In the genomic region with DNA sequence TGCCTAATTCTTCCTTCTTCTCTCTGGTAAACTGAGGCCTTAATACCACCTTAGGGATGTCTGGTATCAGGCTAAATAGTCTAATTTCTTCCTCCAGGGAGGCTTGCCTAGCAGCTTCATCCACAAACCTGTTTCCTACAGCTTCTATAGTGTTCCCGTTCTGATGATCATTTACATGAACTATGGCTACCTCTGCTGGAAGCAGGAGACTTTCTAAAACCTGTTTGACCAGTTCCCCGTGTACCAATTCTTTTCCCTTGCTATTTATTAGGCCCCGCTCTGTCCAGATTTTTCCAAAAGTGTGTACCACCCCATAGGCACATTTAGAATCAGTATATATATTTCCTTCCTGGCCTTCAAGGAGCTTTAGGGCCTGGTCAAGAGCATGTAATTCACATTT, we compare ENCODE assay signal across 26 cellular contexts. TPM values are rescaled to one million over a fixed set of nuclear protein-coding genes. Genes with fewer than 3 reads are reported as not detected.
DNase-seq lines count a peak whose midpoint lies in the region; ATAC-seq and TF ChIP-seq lines count a peak whose summit lies in the region.
"Had no signal": no experiment of that assay in that cellular context is flagged by ENCODE, and none has a peak within 500 bp of the region (broad histone marks: within the 10 kb centered on the region; RNA-seq: fewer than 3 reads in every experiment).

No MANE protein-coding gene starts in this region.

- no peaks in the 10 kb centered on the region for H3F3A ChIP-seq in GM23338 (replicated peaks; ENCODE audit: low read depth)

- H4K20me1 ChIP-seq in GM23338 (replicated peaks; ENCODE audit: insufficient read depth): no peaks in the 10 kb centered on the region

- peak overlapping the region; percentile 35 for H3K4me3 Mint-ChIP-seq in Calu3 (ENCODE audit: low read depth, unreplicated experiment)
- no peak overlapping the region for H3K4me3 Mint-ChIP-seq in GM23338
- no peak overlapping the region for H3K4me3 Mint-ChIP-seq in memory B cell
- H3K4me3 Mint-ChIP-seq: activated CD4-positive, alpha-beta memory T cell treated with anti-CD3 and anti-CD28 coated beads, Interleukin-2, amount 10 ng/mL, durations not matched to agents 7 days and 5 days; activated naive CD8-positive, alpha-beta T cell treated with anti-CD3 and anti-CD28 coated beads for 36 hours; CD8-positive, alpha-beta T cell; central memory CD8-positive, alpha-beta T cell; stimulated activated naive CD8-positive, alpha-beta T cell treated with anti-CD3 and anti-CD28 coated beads, Interleukin-15, Interleukin-2, amounts not matched to agents 100 ng/mL and 50 ng/mL, for 24 hours had no signal

- H3K27me3 Mint-ChIP-seq in Calu3 (ENCODE audit: unreplicated experiment) (no peaks in the 10 kb centered on the region), GM23338 (ENCODE audit: insufficient read depth, low read depth, poor library complexity) (no peaks in the 10 kb centered on the region), memory B cell (no peaks in the 10 kb centered on the region)
- H3K27me3 Mint-ChIP-seq: activated CD4-positive, alpha-beta memory T cell treated with anti-CD3 and anti-CD28 coated beads, Interleukin-2, amount 10 ng/mL, durations not matched to agents 7 days and 5 days; activated naive CD8-positive, alpha-beta T cell treated with anti-CD3 and anti-CD28 coated beads for 36 hours; central memory CD8-positive, alpha-beta T cell; stimulated activated naive CD8-positive, alpha-beta T cell treated with anti-CD3 and anti-CD28 coated beads, Interleukin-15, Interleukin-2, amounts not matched to agents 100 ng/mL and 50 ng/mL, for 24 hours had no signal

- BruUV-seq in Calu3 (replicated peaks; lab: Mats Ljungman, UMichigan): no TSS peak

- 0 out of 2 replicates have a peak, but pooled peaks cover 2% of the 10 kb centered on the region for H3K4me1 ChIP-seq in GM23338 (ENCODE audit: insufficient read depth)

- H3K9me2 ChIP-seq in GM23338 (ENCODE audit: insufficient read depth): 0 out of 2 replicates have a peak, but pooled peaks cover 4% of the 10 kb centered on the region

- peak; percentile 43 for DNase-seq in Calu3
- DNase-seq in GM23338 (ENCODE audit: low spot score): peak; percentile 8
- peak; percentile 9 for DNase-seq in NCI-H748 treated with DMSO at 0.1 percent for 48 hours (lab: John Stamatoyannopoulos, UW)
- no peak for DNase-seq in memory B cell (ENCODE audit: low spot score in 2 of 2)
- no peak for DNase-seq in NOMO-1 treated with dmso at 0.1 percent for 144 hours (lab: John Stamatoyannopoulos, UW; ENCODE audit: unreplicated experiment)
- no peak for DNase-seq in NCI-H226
- DNase-seq: activated CD4-positive, alpha-beta memory T cell treated with anti-CD3 and anti-CD28 coated beads, Interleukin-2, amount 10 ng/mL, durations not matched to agents 7 days and 5 days; activated effector memory CD4-positive, alpha-beta T cell treated with Interleukin-2 at 50 U/mL for 16 hours; activated naive CD8-positive, alpha-beta T cell treated with anti-CD3 and anti-CD28 coated beads for 36 hours; CD8-positive, alpha-beta T cell; DND-41; dorsolateral prefrontal cortex; glutamatergic neuron; GM23248; KBM-7; kidney; NCI-H187 treated with DMSO at 0.1 percent for 48 hours; posterior cingulate gyrus; sigmoid colon; stimulated activated CD4-positive, alpha-beta T cell treated with anti-CD3 and anti-CD28 coated beads, Interleukin-15, amount 100 ng/mL, for 24 hours had no signal

- peak overlapping the region; percentile 43 for H3K27ac Mint-ChIP-seq in Calu3 (ENCODE audit: unreplicated experiment)
- no peak overlapping the region for H3K27ac Mint-ChIP-seq in GM23338
- H3K27ac Mint-ChIP-seq in memory B cell: peak overlapping the region; percentile 4
- H3K27ac Mint-ChIP-seq: activated CD4-positive, alpha-beta memory T cell treated with anti-CD3 and anti-CD28 coated beads, Interleukin-2, amount 10 ng/mL, durations not matched to agents 7 days and 5 days; activated naive CD8-positive, alpha-beta T cell treated with anti-CD3 and anti-CD28 coated beads for 36 hours; CD8-positive, alpha-beta T cell; stimulated activated naive CD8-positive, alpha-beta T cell treated with anti-CD3 and anti-CD28 coated beads, Interleukin-15, Interleukin-2, amounts not matched to agents 100 ng/mL and 50 ng/mL, for 24 hours had no signal

- CTCF ChIA-PET in Calu3 (lab: Charles Lee): interaction anchor here (1.2 to 2.1 kb wide), 2 partner anchors 193 to 296 kb away, joined by 3 to 15 read pairs; no protein-coding TSS in a partner anchor

- H3K36me3 ChIP-seq in GM23338 (ENCODE audit: insufficient read depth): no peaks in the 10 kb centered on the region
- H3K36me3 ChIP-seq: ascending aorta, sigmoid colon had no signal

- no peak for TF ChIP-seq CTCF in Calu3 (IDR thresholded peaks at IDR 0.05; ENCODE audit: unreplicated experiment)
- peak in 1 of 2 experiments; percentile 15; a peak in 1 of 4 replicates for TF ChIP-seq CTCF in GM23338 (conservative IDR thresholded peaks at IDR 0.05; ENCODE audit: low read depth in 2 of 2)

- H3K27ac ChIP-seq in GM23338 (ENCODE audit: low read depth): no peak overlapping the region
- H3K27ac ChIP-seq: ascending aorta, dorsolateral prefrontal cortex, GM23248, RWPE1, sigmoid colon had no signal

- intact Hi-C loops in Calu3 (cut with micrococcal nuclease; ENCODE audit: unreplicated experiment): loop anchor here (2.0 kb wide), 2 partner anchors 94 to 194 kb away; no protein-coding TSS in a partner anchor

- no peak overlapping the region for H3K4me3 ChIP-seq in GM23338
- H3K4me3 ChIP-seq: ascending aorta, dorsolateral prefrontal cortex, GM23248, lung, sigmoid colon had no signal

- H3K4me1 Mint-ChIP-seq in Calu3 (ENCODE audit: low read depth, unreplicated experiment) (peaks cover 17% of the 10 kb centered on the region), GM23338 (peaks cover 6% of the 10 kb centered on the region), memory B cell (peaks cover 5% of the 10 kb centered on the region)

- peaks cover 7% of the 10 kb centered on the region; the same call in 1 of the 2 replicates for H3K79me2 ChIP-seq in GM23338 (replicated peaks; ENCODE audit: insufficient read depth)

- peaks cover 12% of the 10 kb centered on the region for H3K36me3 Mint-ChIP-seq in Calu3 (ENCODE audit: insufficient read depth, unreplicated experiment)
- peaks cover 29% of the 10 kb centered on the region for H3K36me3 Mint-ChIP-seq in GM23338 (ENCODE audit: low read depth)
- H3K36me3 Mint-ChIP-seq in memory B cell: peaks cover 20% of the 10 kb centered on the region

- H3K4me2 ChIP-seq in GM23338: no peak overlapping the region

- H3K27me3 ChIP-seq in GM23338 (ENCODE audit: insufficient read depth): no peaks in the 10 kb centered on the region
- H3K27me3 ChIP-seq: ascending aorta, dorsolateral prefrontal cortex, sigmoid colon had no signal

- H3K9me3 Mint-ChIP-seq in Calu3 (ENCODE audit: low read depth, unreplicated experiment) (peaks cover 2% of the 10 kb centered on the region), GM23338 (peaks cover 36% of the 10 kb centered on the region), memory B cell (peaks cover 9% of the 10 kb centered on the region)

- no peak overlapping the region for H2AFZ ChIP-seq in GM23338
- H2AFZ ChIP-seq: GM23248 had no signal

- ATAC-seq in GM23338: no peak
- ATAC-seq in memory B cell (ENCODE audit: low read depth): no peak
- ATAC-seq in GM19035 (IDR thresholded peaks at IDR 0.05; ENCODE audit: unreplicated experiment): no peak
- ATAC-seq: CD8-positive, alpha-beta T cell had no signal

TF ChIP-seq in GM23338, 12 proteins besides CTCF, POLR2A, EP300 and RAD21 (continues in another document):
- TF ChIP-seq, protein P1, sequence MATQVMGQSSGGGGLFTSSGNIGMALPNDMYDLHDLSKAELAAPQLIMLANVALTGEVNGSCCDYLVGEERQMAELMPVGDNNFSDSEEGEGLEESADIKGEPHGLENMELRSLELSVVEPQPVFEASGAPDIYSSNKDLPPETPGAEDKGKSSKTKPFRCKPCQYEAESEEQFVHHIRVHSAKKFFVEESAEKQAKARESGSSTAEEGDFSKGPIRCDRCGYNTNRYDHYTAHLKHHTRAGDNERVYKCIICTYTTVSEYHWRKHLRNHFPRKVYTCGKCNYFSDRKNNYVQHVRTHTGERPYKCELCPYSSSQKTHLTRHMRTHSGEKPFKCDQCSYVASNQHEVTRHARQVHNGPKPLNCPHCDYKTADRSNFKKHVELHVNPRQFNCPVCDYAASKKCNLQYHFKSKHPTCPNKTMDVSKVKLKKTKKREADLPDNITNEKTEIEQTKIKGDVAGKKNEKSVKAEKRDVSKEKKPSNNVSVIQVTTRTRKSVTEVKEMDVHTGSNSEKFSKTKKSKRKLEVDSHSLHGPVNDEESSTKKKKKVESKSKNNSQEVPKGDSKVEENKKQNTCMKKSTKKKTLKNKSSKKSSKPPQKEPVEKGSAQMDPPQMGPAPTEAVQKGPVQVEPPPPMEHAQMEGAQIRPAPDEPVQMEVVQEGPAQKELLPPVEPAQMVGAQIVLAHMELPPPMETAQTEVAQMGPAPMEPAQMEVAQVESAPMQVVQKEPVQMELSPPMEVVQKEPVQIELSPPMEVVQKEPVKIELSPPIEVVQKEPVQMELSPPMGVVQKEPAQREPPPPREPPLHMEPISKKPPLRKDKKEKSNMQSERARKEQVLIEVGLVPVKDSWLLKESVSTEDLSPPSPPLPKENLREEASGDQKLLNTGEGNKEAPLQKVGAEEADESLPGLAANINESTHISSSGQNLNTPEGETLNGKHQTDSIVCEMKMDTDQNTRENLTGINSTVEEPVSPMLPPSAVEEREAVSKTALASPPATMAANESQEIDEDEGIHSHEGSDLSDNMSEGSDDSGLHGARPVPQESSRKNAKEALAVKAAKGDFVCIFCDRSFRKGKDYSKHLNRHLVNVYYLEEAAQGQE (IDR thresholded peaks at IDR 0.05; ENCODE audit: unreplicated experiment): no peak
- TF ChIP-seq EZH2phosphoT487 (IDR thresholded peaks at IDR 0.05; ENCODE audit: unreplicated experiment) (no peak), JUNB (IDR thresholded peaks at IDR 0.05; ENCODE audit: unreplicated experiment) (no peak), ZNF331 (CRISPR knock-in tag; IDR thresholded peaks at IDR 0.05; ENCODE audit: low read depth) (no peak), CREB1 (CRISPR knock-in tag; IDR thresholded peaks at IDR 0.05; ENCODE audit: low read depth) (no peak)
- TF ChIP-seq, protein P2, sequence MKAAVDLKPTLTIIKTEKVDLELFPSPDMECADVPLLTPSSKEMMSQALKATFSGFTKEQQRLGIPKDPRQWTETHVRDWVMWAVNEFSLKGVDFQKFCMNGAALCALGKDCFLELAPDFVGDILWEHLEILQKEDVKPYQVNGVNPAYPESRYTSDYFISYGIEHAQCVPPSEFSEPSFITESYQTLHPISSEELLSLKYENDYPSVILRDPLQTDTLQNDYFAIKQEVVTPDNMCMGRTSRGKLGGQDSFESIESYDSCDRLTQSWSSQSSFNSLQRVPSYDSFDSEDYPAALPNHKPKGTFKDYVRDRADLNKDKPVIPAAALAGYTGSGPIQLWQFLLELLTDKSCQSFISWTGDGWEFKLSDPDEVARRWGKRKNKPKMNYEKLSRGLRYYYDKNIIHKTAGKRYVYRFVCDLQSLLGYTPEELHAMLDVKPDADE (IDR thresholded peaks at IDR 0.05): no peak

RNA-seq across cellular contexts. Expression of a gene that starts 5.8 kb away (rescaled TPM):
- total RNA-seq in Calu3 (2022): 15.9 and 17.1 TPM in 2 replicates
- 14.0 and 16.5 TPM in 2 replicates for total RNA-seq in GM23338 (2014; rRNA removed; shearing (Covaris generic))
- 3.5 and 3.7 TPM in 2 replicates for polyA plus RNA-seq in GM23338 (2016; fragmentation: Nextera tagmentation; extraction: Ambion mirVana)

Comparison
In these comparisons a context has a peak if more than half of its experiments do, and no peak if none do; other contexts are left out.
1. DNase-seq: peak in Calu3 (single experiment), GM23338 (single experiment) and NCI-H748 treated with DMSO at 0.1 percent for 48 hours (single experiment); none in memory B cell (0 of 2), NOMO-1 treated with dmso at 0.1 percent for 144 hours (single experiment) and NCI-H226 (single experiment).